In genomic region chr2:88739985-88740600, GRCh38 we compare ENCODE assay signal across 9 cellular contexts. TPM values are rescaled to one million over a fixed set of nuclear protein-coding genes. Genes with fewer than 3 reads are reported as not detected.
DNase-seq lines count a peak whose midpoint lies in the region; ATAC-seq and TF ChIP-seq lines count a peak whose summit lies in the region.
"Had no signal": no experiment of that assay in that cellular context is flagged by ENCODE, and none has a peak within 500 bp of the region (broad histone marks: within the 10 kb centered on the region; RNA-seq: fewer than 3 reads in every experiment).

No MANE protein-coding gene starts in this region.

- H3K9me3 ChIP-seq in Panc1 (ENCODE audit: control insufficient read depth, insufficient read depth, low read depth, low read length) = 0 out of 2 replicates have a peak, but pooled peaks cover 2% of the 10 kb centered on the region
- H3K9me3 ChIP-seq in tibial artery = peaks cover 0 to 4% (median 0%) of the 10 kb centered on the region in 3 donors

- H3K27ac ChIP-seq in Panc1 (ENCODE audit: low read length) (no peak overlapping the region), tibial artery (no peak overlapping the region)
- H3K27ac ChIP-seq: epithelial cell of prostate had no signal

- intact Hi-C loops in Panc1 (cut with micrococcal nuclease; ENCODE audit: unreplicated experiment) = loop anchor here (5.0 kb wide), 1 partner anchor 132 kb away; no protein-coding TSS in a partner anchor
- intact Hi-C loops in tibial artery (cut with DNase I; ENCODE audit: low total_unique reads) = no loop called here

- CTCF ChIA-PET in Panc1 (lab: Charles Lee) = no interaction called here

- H3K4me3 ChIP-seq in Panc1 (ENCODE audit: low read depth in 2 of 2, low read length in 2 of 2) = no peak overlapping the region
- H3K4me3 ChIP-seq in tibial artery = no peak overlapping the region

- TF ChIP-seq CTCF in Panc1 (IDR thresholded peaks at IDR 0.05) (peak; percentile 93), omental fat pad (IDR thresholded peaks at IDR 0.05) (peak in 1 of 3 donors; percentile 42), tibial artery (IDR thresholded peaks at IDR 0.05) (peak; percentile 55 to 83)

- ATAC-seq in GM21360 (IDR thresholded peaks at IDR 0.05; ENCODE audit: unreplicated experiment) = peak; percentile 66
- ATAC-seq in Panc1 = peak; percentile 90
- ATAC-seq in activated T-cell treated with anti-CD3 and anti-CD28 coated beads, Interleukin-2, amount 50 U/mL, for 72 hours (replicated peaks in 1 of 2) = peak; percentile 64 to 80
- peak; percentile 61 for ATAC-seq in omental fat pad (ENCODE audit: low FRiP score)

- POLR2A ChIA-PET in Panc1 (lab: Charles Lee) = no interaction called here

- in situ Hi-C loops in Panc1 (cut with HindIII; ENCODE audit: low pct_unique_long_range_greater_than_20kb, low sequenced_read_pairs) = no loop called here

- no peaks in the 10 kb centered on the region for H3K36me3 ChIP-seq in Panc1 (ENCODE audit: control insufficient read depth, insufficient read depth, low read length)
- H3K36me3 ChIP-seq in tibial artery = peaks cover 32 to 79% (median 56%) of the 10 kb centered on the region in 3 donors

- H3K36me3 Mint-ChIP-seq in activated T-cell treated with anti-CD3 and anti-CD28 coated beads, Interleukin-2, amount 50 U/mL, for 72 hours (ENCODE audit: insufficient read depth in 2 of 2) = peaks cover 17 to 44% of the 10 kb centered on the region in 2 donors

- H3K4me1 ChIP-seq in Panc1 (ENCODE audit: control insufficient read depth, insufficient read depth, low read length) = no peaks in the 10 kb centered on the region
- no peaks in the 10 kb centered on the region for H3K4me1 ChIP-seq in tibial artery

- no peaks in the 10 kb centered on the region for H3K27me3 Mint-ChIP-seq in activated T-cell treated with anti-CD3 and anti-CD28 coated beads, Interleukin-2, amount 50 U/mL, for 72 hours (ENCODE audit: low read depth)

- peaks cover 5 to 8% of the 10 kb centered on the region in 2 donors for H3K9me3 Mint-ChIP-seq in activated T-cell treated with anti-CD3 and anti-CD28 coated beads, Interleukin-2, amount 50 U/mL, for 72 hours

- H3K27me3 ChIP-seq in Panc1 (ENCODE audit: control insufficient read depth, insufficient read depth, low read length) = no peaks in the 10 kb centered on the region
- no peaks in the 10 kb centered on the region for H3K27me3 ChIP-seq in tibial artery

- H3K4me3 Mint-ChIP-seq in activated T-cell treated with anti-CD3 and anti-CD28 coated beads, Interleukin-2, amount 50 U/mL, for 72 hours = no peak overlapping the region

- H3K27ac Mint-ChIP-seq in activated T-cell treated with anti-CD3 and anti-CD28 coated beads, Interleukin-2, amount 50 U/mL, for 72 hours = no peak overlapping the region

- DNase-seq in DMS153 (lab: John Stamatoyannopoulos, UW) = peak; percentile 24
- peak; percentile 59 for DNase-seq in HT1080 (ENCODE audit: low read depth)
- DNase-seq in Panc1 (ENCODE audit: low read depth, low spot score) = peak; percentile 63
- DNase-seq in activated T-cell treated with anti-CD3 and anti-CD28 coated beads, Interleukin-2, amount 50 U/mL, for 72 hours = peak; percentile 72 to 75
- DNase-seq in fibroblast of the conjunctiva (ENCODE audit: low read depth) = peak; percentile 55
- peak; percentile 71 for DNase-seq in omental fat pad (ENCODE audit: low spot score)
- peak in 1 of 2 donors; percentile 64 for DNase-seq in tibial artery

- H3K4me1 Mint-ChIP-seq in activated T-cell treated with anti-CD3 and anti-CD28 coated beads, Interleukin-2, amount 50 U/mL, for 72 hours (ENCODE audit: low read depth) = peaks cover 27% of the 10 kb centered on the region

- no TSS peak for BruUV-seq in Panc1 (replicated peaks; lab: Mats Ljungman, UMichigan)

RNA-seq across cellular contexts. Expression of gene RPIA, which starts 48.6 kb away (rescaled TPM):
- total RNA-seq in HT1080 (2014; rRNA removed; shearing (Covaris generic)) = 9.5 and 25.3 TPM in 2 replicates
- 27.2 and 29.1 TPM in 2 replicates for polyA plus RNA-seq in HT1080 (2015; cell fraction: cytosol; rRNA removed)
- polyA plus RNA-seq in HT1080 (2015; cell fraction: nucleus; rRNA removed) = 9.2 and 9.8 TPM in 2 replicates
- total RNA-seq in Panc1 (2021; ENCODE audit: unreplicated experiment) (18.2 TPM), omental fat pad (10 to 100 TPM in 2 of 4 donors, 1 to 10 TPM in 2; 7.9 to 20.5 (median 10.9) TPM)
- polyA plus RNA-seq in Panc1 (2012; ENCODE audit: insufficient read length) = 19.4 TPM
- 10 to 100 TPM; 32.3 to 43.8 TPM for total RNA-seq in activated T-cell treated with anti-CD3 and anti-CD28 coated beads, Interleukin-2, amount 50 U/mL, for 72 hours
